Comparison of ENCODE assay signal across 30 cellular contexts in genomic region chr4:2427383-2428334, GRCh38. TPM values are rescaled to one million over a fixed set of nuclear protein-coding genes. Genes with fewer than 3 reads are reported as not detected.
"Had no signal": no experiment of that assay in that cellular context is flagged by ENCODE, and none has a peak within 500 bp of the region (broad histone marks: within the 10 kb centered on the region; RNA-seq: fewer than 3 reads in every experiment).

No MANE protein-coding gene starts in this region.

- H3K79me2 ChIP-seq: hepatocyte had no signal

- H3K9me3 Mint-ChIP-seq: activated CD8-positive, alpha-beta T cell treated with anti-CD3 and anti-CD28 coated beads for 36 hours; activated naive CD4-positive, alpha-beta T cell treated with anti-CD3 and anti-CD28 coated beads, Interleukin-2, amount 50 U/mL, for 24 hours; activated naive CD8-positive, alpha-beta T cell treated with anti-CD3 and anti-CD28 coated beads, Interleukin-2, amount 50 U/mL, for 24 hours; activated T-helper 2 cell treated with anti-CD3 and anti-CD28 coated beads, Interferon-gamma antibody, Interleukin-2, Interleukin-4, amounts not matched to agents 10 μg/mL and 5 μg/mL and 100 μg/mL, durations not matched to agents 14 hours and 24 hours and 36 hours; naive thymus-derived CD8-positive, alpha-beta T cell; neural crest cell; stimulated activated naive CD8-positive, alpha-beta T cell treated with anti-CD3 and anti-CD28 coated beads, Interleukin-15, amount 100 ng/mL, for 72 hours had no signal

- H3K27ac ChIP-seq: breast epithelium, epithelial cell of prostate, esophagus squamous epithelium, hepatocyte, lower lobe of right lung, spleen, thyroid gland had no signal

- H3K36me3 ChIP-seq: breast epithelium, esophagus squamous epithelium, lower lobe of right lung, spleen, thyroid gland had no signal

- H3K4me1 Mint-ChIP-seq: activated naive CD4-positive, alpha-beta T cell treated with anti-CD3 and anti-CD28 coated beads, Interleukin-2, amount 50 U/mL, for 24 hours; activated naive CD8-positive, alpha-beta T cell treated with anti-CD3 and anti-CD28 coated beads, Interleukin-2, amount 50 U/mL, for 24 hours; naive thymus-derived CD8-positive, alpha-beta T cell; neural crest cell; stimulated activated naive CD8-positive, alpha-beta T cell treated with anti-CD3 and anti-CD28 coated beads, Interleukin-15, amount 100 ng/mL, for 72 hours had no signal

- H3K27ac Mint-ChIP-seq: activated CD8-positive, alpha-beta T cell treated with anti-CD3 and anti-CD28 coated beads for 36 hours; activated naive CD4-positive, alpha-beta T cell treated with anti-CD3 and anti-CD28 coated beads, Interleukin-2, amount 50 U/mL, for 24 hours; activated naive CD8-positive, alpha-beta T cell treated with anti-CD3 and anti-CD28 coated beads, Interleukin-2, amount 50 U/mL, for 24 hours; activated T-helper 2 cell treated with anti-CD3 and anti-CD28 coated beads, Interferon-gamma antibody, Interleukin-2, Interleukin-4, amounts not matched to agents 10 μg/mL and 5 μg/mL and 100 μg/mL, durations not matched to agents 14 hours and 24 hours and 36 hours; naive thymus-derived CD8-positive, alpha-beta T cell had no signal

- H3K4me3 Mint-ChIP-seq: activated CD8-positive, alpha-beta T cell treated with anti-CD3 and anti-CD28 coated beads for 36 hours; activated naive CD4-positive, alpha-beta T cell treated with anti-CD3 and anti-CD28 coated beads, Interleukin-2, amount 50 U/mL, for 24 hours; activated naive CD8-positive, alpha-beta T cell treated with anti-CD3 and anti-CD28 coated beads, Interleukin-2, amount 50 U/mL, for 24 hours; naive thymus-derived CD8-positive, alpha-beta T cell; neural crest cell; stimulated activated naive CD8-positive, alpha-beta T cell treated with anti-CD3 and anti-CD28 coated beads, Interleukin-15, amount 100 ng/mL, for 72 hours had no signal

- H3K4me1 ChIP-seq: breast epithelium, esophagus squamous epithelium, lower lobe of right lung, spleen, thyroid gland had no signal

- H3K9me3 ChIP-seq: esophagus squamous epithelium, spleen, thyroid gland had no signal

- H3K27me3 Mint-ChIP-seq: activated CD8-positive, alpha-beta T cell treated with anti-CD3 and anti-CD28 coated beads for 36 hours; activated naive CD4-positive, alpha-beta T cell treated with anti-CD3 and anti-CD28 coated beads, Interleukin-2, amount 50 U/mL, for 24 hours had no signal

- DNase-seq: activated CD4-positive, alpha-beta T cell treated with anti-CD3 and anti-CD28 coated beads, Interleukin-2, amount 50 U/mL, for 1 hour; activated CD8-positive, alpha-beta T cell treated with anti-CD3 and anti-CD28 coated beads for 36 hours; activated naive CD8-positive, alpha-beta T cell treated with anti-CD3 and anti-CD28 coated beads, Interleukin-2, amount 50 U/mL, for 24 hours; activated T-cell treated with anti-CD3 and anti-CD28 coated beads, Interleukin-2, amount 50 U/mL, for 48 hours; amygdala; central memory CD4-positive, alpha-beta T cell; dermis blood vessel endothelial cell; effector CD4-positive, alpha-beta T cell; esophagus squamous epithelium; mesenchymal stem cell; naive thymus-derived CD8-positive, alpha-beta T cell; right cardiac atrium; spleen; stimulated activated CD4-positive, alpha-beta T cell treated with anti-CD3 and anti-CD28 coated beads, Interleukin-2, amount 100 ng/mL, for 48 hours; stimulated activated naive CD8-positive, alpha-beta T cell treated with anti-CD3 and anti-CD28 coated beads, Interleukin-15, amount 100 ng/mL, for 72 hours; substantia nigra; T-helper 2 cell; thyroid gland had no signal

- H2AFZ ChIP-seq: hepatocyte had no signal

- H3K4me3 ChIP-seq: breast epithelium, esophagus squamous epithelium, hepatocyte, lower lobe of right lung, spleen, thyroid gland had no signal

- H3K27me3 ChIP-seq: hepatocyte, thyroid gland had no signal

- H3K36me3 Mint-ChIP-seq: activated naive CD4-positive, alpha-beta T cell treated with anti-CD3 and anti-CD28 coated beads, Interleukin-2, amount 50 U/mL, for 24 hours; naive thymus-derived CD8-positive, alpha-beta T cell had no signal

- FAIRE-seq: colon, endometrium, frontal cortex, keratinocyte had no signal

- ATAC-seq: activated CD8-positive, alpha-beta T cell treated with anti-CD3 and anti-CD28 coated beads for 36 hours; activated naive CD8-positive, alpha-beta T cell treated with anti-CD3 and anti-CD28 coated beads, Interleukin-2, amount 50 U/mL, for 24 hours; lower lobe of right lung; naive thymus-derived CD8-positive, alpha-beta T cell; right cardiac atrium had no signal

- H3K4me2 ChIP-seq: hepatocyte had no signal

RNA-seq across cellular contexts. Expression of gene CFAP99, which starts 8.9 kb away (rescaled TPM):
- total RNA-seq: activated CD8-positive, alpha-beta T cell treated with anti-CD3 and anti-CD28 coated beads for 36 hours; activated T-helper 2 cell treated with anti-CD3 and anti-CD28 coated beads, Interferon-gamma antibody, Interleukin-2, Interleukin-4, amounts not matched to agents 10 μg/mL and 5 μg/mL and 100 μg/mL, durations not matched to agents 14 hours and 24 hours and 36 hours; frontal cortex; hepatocyte; naive thymus-derived CD8-positive, alpha-beta T cell; neural crest cell; right cardiac atrium; urinary bladder had no signal
- polyA plus RNA-seq: hepatocyte, keratinocyte, right cardiac atrium had no signal
